ENCODE assay signal across 6 cellular contexts in genomic region chr4:59780271-59780670, GRCh38.
A peak's percentile ranks its signal among the peaks of the same experiment; 100 is the strongest.
DNase-seq lines count a peak whose midpoint lies in the region; ATAC-seq, FAIRE-seq and TF ChIP-seq lines count a peak whose summit lies in the region.
"Not testable (repeated sequence)": the region's sequence is repeated elsewhere in the genome, so short reads cannot be mapped to it uniquely, and the experiment has no call there.

No MANE protein-coding gene starts in this region.

- H3K9ac ChIP-seq in PC-3 (ENCODE audit: low read length); endodermal cell (ENCODE audit: extremely low read depth, low read length, poor library complexity, severe bottlenecking); HepG2 (ENCODE audit: insufficient read depth, low read depth, low read length); neural progenitor cell: not testable (repeated sequence)

- not testable (repeated sequence) for TF ChIP-seq POLR2A in HepG2 (IDR thresholded peaks at IDR 0.05; ENCODE audit: insufficient read depth in 1 of 2, low read depth in 2 of 2, low read length in 2 of 2)

- H3K27ac ChIP-seq in PC-3 (ENCODE audit: low read length); endodermal cell (ENCODE audit: low read depth, low read length); HepG2 (ENCODE audit: extremely low read length, insufficient read depth, low read length); neural progenitor cell: not testable (repeated sequence)

- CTCF ChIA-PET in PC-3 (lab: Charles Lee); HepG2 (lab: Yijun Ruan, JAX; ENCODE audit: low intra/inter-chr PET ratio, low total read pairs): not testable (repeated sequence)

- H3K4me3 Mint-ChIP-seq in endodermal cell, neural progenitor cell: not testable (repeated sequence)

- not testable (repeated sequence) for H3K4me3 ChIP-seq in PC-3 (ENCODE audit: low read length); endodermal cell (ENCODE audit: low read length); HepG2 (replicated peaks in 1 of 3; ENCODE audit: insufficient read depth in 1 of 3, low read depth in 2 of 3, low read length in 3 of 3); neural progenitor cell

- not testable (repeated sequence) for BruUV-seq in PC-3 (replicated peaks; lab: Mats Ljungman, UMichigan); HepG2 (replicated peaks; lab: Mats Ljungman, UMichigan)

- peak; percentile 26 for DNase-seq in H4 (ENCODE audit: low spot score)
- DNase-seq in PC-3; HepG2 (ENCODE audit: low spot score); neural progenitor cell (ENCODE audit: low spot score): not testable (repeated sequence)
- DNase-seq in ecto neural progenitor cell (ENCODE audit: low spot score) = peak; percentile 39
- DNase-seq in endodermal cell = peak; percentile 58

- not testable (repeated sequence) for H3K9me2 ChIP-seq in PC-3 (replicated peaks; ENCODE audit: low read length)

- POLR2A ChIA-PET in PC-3 (lab: Charles Lee; ENCODE audit: unreplicated experiment); HepG2 (lab: Yijun Ruan, JAX): not testable (repeated sequence)

- TF ChIP-seq CTCF in PC-3 (conservative IDR thresholded peaks at IDR 0.05; ENCODE audit: low read depth, low read length); endodermal cell (conservative IDR thresholded peaks at IDR 0.05); HepG2 (CRISPR knock-in tag; IDR thresholded peaks at IDR 0.05); neural progenitor cell (IDR thresholded peaks at IDR 0.05): not testable (repeated sequence)

- H3K4me1 Mint-ChIP-seq in endodermal cell, neural progenitor cell: not testable (repeated sequence)

- H4K20me1 ChIP-seq in PC-3 (ENCODE audit: low read length); HepG2 (ENCODE audit: insufficient read depth, low read length); neural progenitor cell (ENCODE audit: low read depth): not testable (repeated sequence)

- peak; percentile 20; the same call in 1 of the 2 replicates for ATAC-seq in PC-3
- not testable (repeated sequence) for ATAC-seq in HepG2

- H3K36me3 Mint-ChIP-seq in endodermal cell (ENCODE audit: low read depth); neural progenitor cell: not testable (repeated sequence)

- intact Hi-C loops in PC-3 (cut with micrococcal nuclease); HepG2 (cut with micrococcal nuclease; ENCODE audit: unreplicated experiment): not testable (repeated sequence)

- in situ Hi-C loops in HepG2 (cut with HindIII; ENCODE audit: extremely low pct_ligation_motif_present, low pct_unique_long_range_greater_than_20kb) = not testable (repeated sequence)

- WGBS in endodermal cell (ENCODE audit: insufficient coverage in 1 of 2, insufficient read length in 1 of 2), 2 experiments = 80 to 88% methylated on average over 1 to 3 of the region's 3 CpGs
- WGBS in HepG2 (ENCODE audit: low lambda C conversion rate) = 10% methylated on average over 2 of the region's 3 CpGs

- H3F3A ChIP-seq in PC-3 (ENCODE audit: low read length, unreplicated experiment); neural progenitor cell (ENCODE audit: low read depth): not testable (repeated sequence)

- not testable (repeated sequence) for H3K4me2 ChIP-seq in PC-3 (ENCODE audit: low read length); HepG2 (ENCODE audit: low read depth, low read length); neural progenitor cell

- not testable (repeated sequence) for TF ChIP-seq RAD21 in HepG2 (CRISPR knock-in tag; IDR thresholded peaks at IDR 0.05)

- not testable (repeated sequence) for H3K27ac Mint-ChIP-seq in endodermal cell, neural progenitor cell

- H3K9me3 ChIP-seq in PC-3 (ENCODE audit: low read length); endodermal cell (ENCODE audit: control insufficient read depth, low read length); HepG2 (ENCODE audit: low read length); neural progenitor cell (ENCODE audit: low read depth): not testable (repeated sequence)

- TF ChIP-seq EP300 in HepG2 (IDR thresholded peaks at IDR 0.05; ENCODE audit: low read depth in 2 of 2, low read length in 2 of 2); HepG2 (CRISPR knock-in tag; IDR thresholded peaks at IDR 0.05; ENCODE audit: borderline replicate concordance): not testable (repeated sequence)

- H3K27me3 Mint-ChIP-seq in endodermal cell (ENCODE audit: insufficient read depth); neural progenitor cell (ENCODE audit: insufficient read depth, low read depth): not testable (repeated sequence)

- H3K36me3 ChIP-seq in PC-3 (ENCODE audit: low read depth, low read length); endodermal cell (ENCODE audit: control insufficient read depth, insufficient read depth, low read length); HepG2 (replicated peaks in 1 of 2; ENCODE audit: control insufficient read depth in 1 of 2, insufficient read depth in 2 of 2, low read length in 2 of 2); neural progenitor cell: not testable (repeated sequence)

- 0 out of 2 replicates have a peak overlapping the region, but pooled peaks have one; percentile 16 for H2AFZ ChIP-seq in PC-3 (ENCODE audit: low read length)
- not testable (repeated sequence) for H2AFZ ChIP-seq in HepG2 (ENCODE audit: low read length)
- peak overlapping the region; percentile 90 for H2AFZ ChIP-seq in neural progenitor cell (replicated peaks)

- H3K4me1 ChIP-seq in PC-3 (ENCODE audit: insufficient read depth, low read length); endodermal cell (ENCODE audit: control insufficient read depth, insufficient read depth, low read length); HepG2 (ENCODE audit: insufficient read depth, low read length); neural progenitor cell: not testable (repeated sequence)

- H3K27me3 ChIP-seq in PC-3 (ENCODE audit: low read length); endodermal cell (ENCODE audit: control insufficient read depth, insufficient read depth, low read length, poor library complexity, severe bottlenecking); HepG2 (ENCODE audit: control insufficient read depth in 1 of 2, insufficient read depth in 2 of 2, low read length in 2 of 2); neural progenitor cell: not testable (repeated sequence)

- H3K9me3 Mint-ChIP-seq in endodermal cell, neural progenitor cell: not testable (repeated sequence)

- not testable (repeated sequence) for H3K79me2 ChIP-seq in PC-3 (ENCODE audit: low read length); HepG2 (ENCODE audit: insufficient read depth, low read length); neural progenitor cell (ENCODE audit: low read depth)

- not testable (repeated sequence) for FAIRE-seq in HepG2 (lab: Jason Lieb, UNC)

TF ChIP-seq in HepG2, 621 proteins besides CTCF, POLR2A, EP300 and RAD21:
- peak; percentile 94 for TF ChIP-seq ZNF792 (CRISPR knock-in tag; IDR thresholded peaks at IDR 0.05)
